ENCODE assay signal across 1 cellular context in the genomic region with DNA sequence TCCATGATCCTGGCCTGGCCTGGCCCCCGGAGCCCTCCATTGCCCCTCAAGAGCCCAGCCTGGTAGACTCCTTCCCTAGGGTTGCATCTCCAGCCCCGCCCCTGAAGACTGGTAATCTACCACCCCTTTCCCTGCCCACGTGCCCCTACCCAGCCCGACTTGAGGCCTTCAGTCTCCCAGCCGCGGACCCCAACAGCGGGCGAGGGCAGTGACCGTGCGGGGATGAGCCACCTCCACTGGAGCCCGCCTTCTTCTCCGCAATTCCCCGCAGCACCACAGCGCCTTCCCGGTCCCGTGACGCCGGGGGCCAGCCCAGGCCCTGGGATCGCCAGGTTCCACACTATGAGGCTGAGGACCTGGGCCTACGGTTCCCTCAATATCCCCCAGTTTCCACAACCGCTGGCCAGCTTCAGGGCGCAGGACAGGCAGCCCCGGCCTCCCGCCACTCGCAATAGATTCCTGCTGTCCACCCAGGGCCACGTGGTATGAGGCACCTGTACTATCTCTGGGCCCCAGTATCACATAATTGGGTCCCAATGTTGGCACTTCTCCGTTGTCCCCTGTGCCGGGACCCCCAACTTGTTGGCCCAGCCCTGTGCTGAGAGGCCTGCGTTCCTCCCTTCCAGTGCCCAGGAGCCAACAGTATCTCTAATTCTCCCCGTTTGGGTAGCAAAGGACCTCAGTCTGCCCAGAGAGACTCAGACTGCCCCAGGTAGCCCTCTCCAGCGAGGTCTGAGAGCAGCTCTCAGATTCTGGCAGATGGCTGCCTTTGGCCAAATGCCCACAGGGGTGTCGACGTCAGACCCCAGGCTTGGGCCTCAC.
TF ChIP-seq lines count a peak whose summit lies in the region.

No MANE protein-coding gene starts in this region.

TF ChIP-seq in HEK293, 187 proteins besides CTCF, POLR2A, EP300 and RAD21 (continued from another document):
- TF ChIP-seq, protein P1, sequence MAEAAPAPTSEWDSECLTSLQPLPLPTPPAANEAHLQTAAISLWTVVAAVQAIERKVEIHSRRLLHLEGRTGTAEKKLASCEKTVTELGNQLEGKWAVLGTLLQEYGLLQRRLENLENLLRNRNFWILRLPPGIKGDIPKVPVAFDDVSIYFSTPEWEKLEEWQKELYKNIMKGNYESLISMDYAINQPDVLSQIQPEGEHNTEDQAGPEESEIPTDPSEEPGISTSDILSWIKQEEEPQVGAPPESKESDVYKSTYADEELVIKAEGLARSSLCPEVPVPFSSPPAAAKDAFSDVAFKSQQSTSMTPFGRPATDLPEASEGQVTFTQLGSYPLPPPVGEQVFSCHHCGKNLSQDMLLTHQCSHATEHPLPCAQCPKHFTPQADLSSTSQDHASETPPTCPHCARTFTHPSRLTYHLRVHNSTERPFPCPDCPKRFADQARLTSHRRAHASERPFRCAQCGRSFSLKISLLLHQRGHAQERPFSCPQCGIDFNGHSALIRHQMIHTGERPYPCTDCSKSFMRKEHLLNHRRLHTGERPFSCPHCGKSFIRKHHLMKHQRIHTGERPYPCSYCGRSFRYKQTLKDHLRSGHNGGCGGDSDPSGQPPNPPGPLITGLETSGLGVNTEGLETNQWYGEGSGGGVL (tag by site-specific recombination; IDR thresholded peaks at IDR 0.05), result no peak
- TF ChIP-seq ZNF202 (tag by site-specific recombination; IDR thresholded peaks at IDR 0.05; ENCODE audit: borderline replicate concordance), result peak; percentile 7; the same call in 1 of the 2 replicates
TF ChIP-seq in HEK293: peak in this region for 1.
